Comparison of ENCODE assay signal across 4 cellular contexts in genomic region chr9:116344416-116344815, GRCh38.
"Had no signal": no experiment of that assay in that cellular context is flagged by ENCODE, and none has a peak within 500 bp of the region (broad histone marks: within the 10 kb centered on the region; RNA-seq: fewer than 3 reads in every experiment).

No MANE protein-coding gene starts in this region.

- ATAC-seq: GM23338 had no signal

- H3K4me3 ChIP-seq: GM23338 had no signal

- H3K27ac ChIP-seq: HL-60 had no signal

- H3K4me2 ChIP-seq: GM23338 had no signal

- DNase-seq: H9, HCEC 1CT had no signal

- H2AFZ ChIP-seq: GM23338 had no signal
